In genomic region chr14:95125951-95126350, GRCh38 we compare ENCODE assay signal across 16 cellular contexts. TPM values are rescaled to one million over a fixed set of nuclear protein-coding genes. Genes with fewer than 3 reads are reported as not detected.
DNase-seq lines count a peak whose midpoint lies in the region; ATAC-seq and TF ChIP-seq lines count a peak whose summit lies in the region.
"Had no signal": no experiment of that assay in that cellular context is flagged by ENCODE, and none has a peak within 500 bp of the region (broad histone marks: within the 10 kb centered on the region; RNA-seq: fewer than 3 reads in every experiment).

No MANE protein-coding gene starts in this region.

- no peak overlapping the region for H4K8ac ChIP-seq in H9 (replicated peaks; ENCODE audit: insufficient read length, low read depth, low read length)

- H3K14ac ChIP-seq in H9 (ENCODE audit: insufficient read depth, low read length) = no peak overlapping the region

- no peaks in the 10 kb centered on the region; the same call in 1 of the 2 replicates for H3K4me1 ChIP-seq in H9 (ENCODE audit: insufficient read depth, low read length)

- H2BK12ac ChIP-seq in H9 (ENCODE audit: insufficient read length, low read depth, low read length) = no peak overlapping the region

- no peak for ATAC-seq in central memory CD8-positive, alpha-beta T cell (replicated peaks; ENCODE audit: extremely low read depth, poor library complexity, severe bottlenecking)
- no peak for ATAC-seq in GM18505 (IDR thresholded peaks at IDR 0.05; ENCODE audit: unreplicated experiment)

- no CpG with 5 or more reads among the region's 3 CpGs for WGBS in H9 (ENCODE audit: extremely low coverage, insufficient read length, low lambda C conversion rate)

- H2AK5ac ChIP-seq in H9 (ENCODE audit: insufficient read length, low read length) = no peak overlapping the region

- no peak overlapping the region for H3K23ac ChIP-seq in H9 (ENCODE audit: insufficient read length, low read depth, low read length)

- H2AFZ ChIP-seq in H9 (ENCODE audit: low read length) = no peak overlapping the region

- no peaks in the 10 kb centered on the region for H3K23me2 ChIP-seq in H9 (ENCODE audit: insufficient read length, low read depth, low read length, poor library complexity, severe bottlenecking)

- H3K27ac ChIP-seq in H9 (ENCODE audit: insufficient read length, low read depth, low read length) = no peak overlapping the region
- H3K27ac ChIP-seq: C4-2B, HL-60 had no signal

- TF ChIP-seq CTCF in H9 (conservative IDR thresholded peaks at IDR 0.05) (no peak), neural crest cell (conservative IDR thresholded peaks at IDR 0.05) (no peak)

- H4K5ac ChIP-seq in H9 (ENCODE audit: insufficient read length, low read depth, low read length) = no peak overlapping the region

- H2BK5ac ChIP-seq in H9 (ENCODE audit: insufficient read length, low read length) = no peak overlapping the region

- peaks cover 58% of the 10 kb centered on the region for H3K36me3 Mint-ChIP-seq in activated CD4-positive, alpha-beta T cell treated with anti-CD3 and anti-CD28 coated beads, Interleukin-2, amount 10 ng/mL, durations not matched to agents 24 days and 14 days (ENCODE audit: low read depth)
- H3K36me3 Mint-ChIP-seq in H9 (ENCODE audit: insufficient read depth in 1 of 3, low read depth in 3 of 3) (peaks cover 7 to 49% (median 21%) of the 10 kb centered on the region in 3 experiments; a peak in 6 of 7 replicates), neural crest cell (ENCODE audit: low read depth) (peaks cover 30% of the 10 kb centered on the region)
- peaks cover 44% of the 10 kb centered on the region for H3K36me3 Mint-ChIP-seq in central memory CD8-positive, alpha-beta T cell (ENCODE audit: insufficient read depth)

- H3K18ac ChIP-seq in H9 (ENCODE audit: insufficient read length, low read depth, low read length) = no peak overlapping the region

- no peak overlapping the region for H3K56ac ChIP-seq in H9 (ENCODE audit: insufficient read length, low read depth, low read length)

- no peaks in the 10 kb centered on the region for H3K9me3 Mint-ChIP-seq in activated CD4-positive, alpha-beta T cell treated with anti-CD3 and anti-CD28 coated beads, Interleukin-2, amount 10 ng/mL, durations not matched to agents 24 days and 14 days
- no peaks in the 10 kb centered on the region for H3K9me3 Mint-ChIP-seq in H9
- no peaks in the 10 kb centered on the region for H3K9me3 Mint-ChIP-seq in central memory CD8-positive, alpha-beta T cell
- H3K9me3 Mint-ChIP-seq in neural crest cell = no peaks in the 10 kb centered on the region

- H3K4ac ChIP-seq in H9 (ENCODE audit: low read depth, low read length) = no peak overlapping the region

- intact Hi-C loops in activated CD4-positive, alpha-beta T cell treated with anti-CD3 and anti-CD28 coated beads, Interleukin-2, amount 10 ng/mL, durations not matched to agents 24 days and 14 days (cut with micrococcal nuclease) = loop anchor here (10.0 kb wide), 1 partner anchor 239 kb away; no protein-coding TSS in a partner anchor

- H3K79me2 ChIP-seq in H9 (ENCODE audit: insufficient read depth, low read length) = peaks cover 2% of the 10 kb centered on the region; the same call in 1 of the 2 replicates

- no peak overlapping the region for H3K9ac ChIP-seq in H9 (ENCODE audit: extremely low read depth, insufficient read length, low read length)

- H3T11ph ChIP-seq in H9 (ENCODE audit: low read length) = no peak overlapping the region

- DNase-seq in activated CD4-positive, alpha-beta T cell treated with anti-CD3 and anti-CD28 coated beads, Interleukin-2, amount 10 ng/mL, durations not matched to agents 24 days and 14 days = no peak
- DNase-seq in activated CD4-positive, alpha-beta T cell treated with anti-CD3 and anti-CD28 coated beads, Interleukin-2, amount 50 U/mL, for 4 hours = no peak
- DNase-seq in H9 (no peak), neural crest cell (ENCODE audit: low read depth, low spot score) (no peak), islet precursor cell (no peak), GM19240 (ENCODE audit: insufficient read length, low spot score) (no peak)
- DNase-seq in central memory CD8-positive, alpha-beta T cell (ENCODE audit: low spot score in 2 of 2) = no peak
- DNase-seq: DMS153, EL, KG1, NCI-H1092, NCI-H345, NCI-H774 had no signal

- H2BK20ac ChIP-seq in H9 (ENCODE audit: low read depth, low read length, poor library complexity, severe bottlenecking) = no peak overlapping the region

- no peak overlapping the region for H3K4me3 Mint-ChIP-seq in activated CD4-positive, alpha-beta T cell treated with anti-CD3 and anti-CD28 coated beads, Interleukin-2, amount 10 ng/mL, durations not matched to agents 24 days and 14 days
- H3K4me3 Mint-ChIP-seq in H9 = no peak overlapping the region
- H3K4me3 Mint-ChIP-seq in central memory CD8-positive, alpha-beta T cell = no peak overlapping the region
- H3K4me3 Mint-ChIP-seq in neural crest cell = no peak overlapping the region

- H2BK120ac ChIP-seq in H9 (ENCODE audit: low read depth, low read length, poor library complexity, severe bottlenecking) = no peak overlapping the region

- H3K27me3 ChIP-seq in H9 (ENCODE audit: insufficient read depth, low read length) = no peaks in the 10 kb centered on the region

- H3K4me1 Mint-ChIP-seq in activated CD4-positive, alpha-beta T cell treated with anti-CD3 and anti-CD28 coated beads, Interleukin-2, amount 10 ng/mL, durations not matched to agents 24 days and 14 days = peaks cover 17% of the 10 kb centered on the region
- H3K4me1 Mint-ChIP-seq in H9 (peaks cover 13 to 24% of the 10 kb centered on the region in 2 experiments), neural crest cell (peaks cover 49% of the 10 kb centered on the region)
- peaks cover 8% of the 10 kb centered on the region for H3K4me1 Mint-ChIP-seq in central memory CD8-positive, alpha-beta T cell

- TF ChIP-seq POLR2A in GM18505 (IDR thresholded peaks at IDR 0.05; ENCODE audit: borderline replicate concordance, extremely low read depth, insufficient read depth, insufficient read length) = no peak

- peak overlapping the region; percentile 37 for H3K27ac Mint-ChIP-seq in activated CD4-positive, alpha-beta T cell treated with anti-CD3 and anti-CD28 coated beads, Interleukin-2, amount 10 ng/mL, durations not matched to agents 24 days and 14 days
- H3K27ac Mint-ChIP-seq in H9 (peak overlapping the region in 2 of 3 experiments; percentile 72 to 82; a peak in 2 of 7 replicates), neural crest cell (ENCODE audit: unreplicated experiment) (peak overlapping the region; percentile 90)
- peak overlapping the region; percentile 50 for H3K27ac Mint-ChIP-seq in central memory CD8-positive, alpha-beta T cell (ENCODE audit: low read depth)

- H3K79me1 ChIP-seq in H9 (ENCODE audit: insufficient read depth, low read depth, low read length, poor library complexity, severe bottlenecking) = no peaks in the 10 kb centered on the region

- H2BK15ac ChIP-seq in H9 (ENCODE audit: low read depth, low read length) = no peak overlapping the region

- no peaks in the 10 kb centered on the region for H3K27me3 Mint-ChIP-seq in activated CD4-positive, alpha-beta T cell treated with anti-CD3 and anti-CD28 coated beads, Interleukin-2, amount 10 ng/mL, durations not matched to agents 24 days and 14 days
- H3K27me3 Mint-ChIP-seq in H9 (ENCODE audit: low read depth) (no peaks in the 10 kb centered on the region), neural crest cell (ENCODE audit: low read depth) (no peaks in the 10 kb centered on the region)
- no peaks in the 10 kb centered on the region for H3K27me3 Mint-ChIP-seq in central memory CD8-positive, alpha-beta T cell

- no peak overlapping the region for H3K4me2 ChIP-seq in H9 (ENCODE audit: insufficient read depth, insufficient read length, low read length)

- H4K91ac ChIP-seq in H9 (ENCODE audit: insufficient read length, low read depth, low read length) = no peak overlapping the region

- no peaks in the 10 kb centered on the region for H3K9me3 ChIP-seq in H9 (ENCODE audit: control insufficient read depth, low read depth, low read length)

- no peaks in the 10 kb centered on the region for H4K20me1 ChIP-seq in H9 (ENCODE audit: control insufficient read depth, insufficient read depth, insufficient read length)

RNA-seq across cellular contexts. Expression of gene DICER1, which starts 31.4 kb away (rescaled TPM):
- total RNA-seq in activated CD4-positive, alpha-beta T cell treated with anti-CD3 and anti-CD28 coated beads, Interleukin-2, amount 10 ng/mL, durations not matched to agents 24 days and 14 days = 74.4 and 77.0 TPM in 2 replicates
- total RNA-seq in H9 (2021) = 57.0 and 59.4 TPM in 2 replicates
- total RNA-seq in neural crest cell = 104 and 115 TPM in 2 replicates

Comparison
In these comparisons a context has a peak if more than half of its experiments do, and no peak if none do; other contexts are left out.
1. H3K27ac Mint-ChIP-seq: peak in every context shown above with its lines; median percentile 90 in neural crest cell; 77 in H9; 50 in central memory CD8-positive, alpha-beta T cell; 37 in activated CD4-positive, alpha-beta T cell treated with anti-CD3 and anti-CD28 coated beads, Interleukin-2, amount 10 ng/mL, durations not matched to agents 24 days and 14 days.